Comparison of ENCODE assay signal across 10 cellular contexts in genomic region chr2:232592687-232593407, GRCh38. TPM values are rescaled to one million over a fixed set of nuclear protein-coding genes. Genes with fewer than 3 reads are reported as not detected.
DNase-seq lines count a peak whose midpoint lies in the region; ATAC-seq and TF ChIP-seq lines count a peak whose summit lies in the region.
"Had no signal": no experiment of that assay in that cellular context is flagged by ENCODE, and none has a peak within 500 bp of the region (broad histone marks: within the 10 kb centered on the region; RNA-seq: fewer than 3 reads in every experiment).

No MANE protein-coding gene starts in this region.

- TF ChIP-seq CTCF in suprapubic skin (IDR thresholded peaks at IDR 0.05): no peak
- TF ChIP-seq CTCF in testis (IDR thresholded peaks at IDR 0.05): no peak

- no peak for TF ChIP-seq EP300 in suprapubic skin (IDR thresholded peaks at IDR 0.05)

- H3K4me3 ChIP-seq in suprapubic skin (no peak overlapping the region), testis (no peak overlapping the region)

- no peak overlapping the region for H3K27ac Mint-ChIP-seq in T-helper 2 cell treated with Interferon-gamma antibody and Interleukin-4, amounts not matched to agents 5 μg/mL and 100 μg/mL, for 36 hours

- no peak for TF ChIP-seq POLR2A in suprapubic skin (IDR thresholded peaks at IDR 0.05)
- TF ChIP-seq POLR2A in testis (IDR thresholded peaks at IDR 0.05): no peak

- whole genome bisulfite sequencing in suprapubic skin: 58% methylated on average over 4 of the region's 4 CpGs
- WGBS in testis, 2 donors: 96 to 100% methylated on average over 4 of the region's 4 CpGs

- H3K4me3 Mint-ChIP-seq in T-helper 2 cell treated with Interferon-gamma antibody and Interleukin-4, amounts not matched to agents 5 μg/mL and 100 μg/mL, for 36 hours: peak overlapping the region; percentile 9

- H3K27ac ChIP-seq in angular gyrus (ENCODE audit: low read depth, low read length): peak overlapping the region; percentile 61
- peak overlapping the region; percentile 70 for H3K27ac ChIP-seq in suprapubic skin
- H3K27ac ChIP-seq in testis: no peak overlapping the region

- intact Hi-C loops in left ventricle myocardium superior (cut with micrococcal nuclease): no loop called here
- intact Hi-C loops in testis (cut with DNase I; ENCODE audit: low total_unique reads): no loop called here

- peaks cover 35% of the 10 kb centered on the region for H3K4me1 ChIP-seq in suprapubic skin
- no peaks in the 10 kb centered on the region for H3K4me1 ChIP-seq in testis

- H3K27me3 ChIP-seq in suprapubic skin: no peaks in the 10 kb centered on the region
- H3K27me3 ChIP-seq in testis: no peaks in the 10 kb centered on the region

- H3K27me3 Mint-ChIP-seq in T-helper 2 cell treated with Interferon-gamma antibody and Interleukin-4, amounts not matched to agents 5 μg/mL and 100 μg/mL, for 36 hours (ENCODE audit: low read depth): no peaks in the 10 kb centered on the region

- H3K36me3 ChIP-seq in suprapubic skin (no peaks in the 10 kb centered on the region), testis (ENCODE audit: low read depth, missing control alignments) (no peaks in the 10 kb centered on the region)

- ATAC-seq in left ventricle myocardium superior: peak; percentile 60

- no peaks in the 10 kb centered on the region for H3K9me3 Mint-ChIP-seq in T-helper 2 cell treated with Interferon-gamma antibody and Interleukin-4, amounts not matched to agents 5 μg/mL and 100 μg/mL, for 36 hours

- no peak for DNase-seq in T-helper 2 cell treated with Interferon-gamma antibody and Interleukin-4, amounts not matched to agents 5 μg/mL and 100 μg/mL, for 36 hours (ENCODE audit: low spot score)
- DNase-seq in T-helper 2 cell: no peak
- DNase-seq in left ventricle myocardium superior: no peak
- DNase-seq in suprapubic skin (ENCODE audit: low spot score in 2 of 2): no peak
- no peak for DNase-seq in testis
- DNase-seq in cortex of kidney (lab: John Stamatoyannopoulos, UW): no peak
- DNase-seq in cerebellar nuclear complex (lab: John Stamatoyannopoulos, UW): no peak
- DNase-seq: effector memory CD4-positive, alpha-beta T cell had no signal

- H3K36me3 Mint-ChIP-seq in T-helper 2 cell treated with Interferon-gamma antibody and Interleukin-4, amounts not matched to agents 5 μg/mL and 100 μg/mL, for 36 hours (ENCODE audit: low read depth): no peaks in the 10 kb centered on the region

- H3K4me1 Mint-ChIP-seq in T-helper 2 cell treated with Interferon-gamma antibody and Interleukin-4, amounts not matched to agents 5 μg/mL and 100 μg/mL, for 36 hours (ENCODE audit: low read depth): peaks cover 6% of the 10 kb centered on the region

- no peaks in the 10 kb centered on the region for H3K9me3 ChIP-seq in suprapubic skin
- H3K9me3 ChIP-seq in testis: no peaks in the 10 kb centered on the region

RNA-seq across cellular contexts. Expression of gene EFHD1, which starts 40.6 kb away (rescaled TPM):
- total RNA-seq in left ventricle myocardium superior: 21.7 TPM
- total RNA-seq in suprapubic skin: 10 to 100 TPM in 3 of 4 donors, 1 to 10 TPM in 1; 4.2 to 18.4 (median 16.6) TPM
- 10 to 100 TPM; 16.5 to 22.9 TPM for total RNA-seq in testis
- polyA plus RNA-seq in testis (ENCODE audit: insufficient read depth, low read depth, low replicate concordance): 51.5 TPM

RNA-seq across cellular contexts. Expression of gene EIF4E2, which starts 42.4 kb away (rescaled TPM):
- total RNA-seq in left ventricle myocardium superior (40.7 TPM), suprapubic skin (10 to 100 TPM; 26.6 to 54.2 (median 34.1) TPM), testis (10 to 100 TPM; 56.3 to 67.5 TPM)
- polyA plus RNA-seq in testis (ENCODE audit: insufficient read depth, low read depth, low replicate concordance): 93.5 TPM

RNA-seq across cellular contexts. Expression of gene TIGD1, which starts 42.5 kb away (rescaled TPM):
- total RNA-seq in left ventricle myocardium superior: 1.7 TPM
- total RNA-seq in suprapubic skin: 10 to 100 TPM in 1 of 4 donors, 1 to 10 TPM in 3; 4.6 to 16.3 (median 7.9) TPM
- total RNA-seq in testis: 1 to 10 TPM; 9.2 to 9.4 TPM
- 6.8 TPM for polyA plus RNA-seq in testis (ENCODE audit: insufficient read depth, low read depth, low replicate concordance)

RNA-seq across cellular contexts. Expression of gene CHRNG, which starts 53.4 kb away (rescaled TPM):
- not detected for total RNA-seq in left ventricle myocardium superior
- not detected for total RNA-seq in suprapubic skin
- not detected for total RNA-seq in testis
- 0.26 TPM for polyA plus RNA-seq in testis (ENCODE audit: insufficient read depth, low read depth, low replicate concordance)
- total RNA-seq: T-helper 2 cell treated with Interferon-gamma antibody and Interleukin-4, amounts not matched to agents 100 ng/mL and 5 ng/mL, for 36 hours had no signal

Comparison
In these comparisons a context has a peak if more than half of its experiments do, and no peak if none do; other contexts are left out.
1. H3K27ac ChIP-seq: peak in angular gyrus (single experiment) and suprapubic skin (single experiment); none in testis (0 of 2).